Comparison of ENCODE assay signal across 31 cellular contexts in genomic region chr3:48979451-48979850, GRCh38.
"Had no signal": no experiment of that assay in that cellular context is flagged by ENCODE, and none has a peak within 500 bp of the region (broad histone marks: within the 10 kb centered on the region; RNA-seq: fewer than 3 reads in every experiment).

No MANE protein-coding gene starts in this region.

- H3K4me3 Mint-ChIP-seq: activated CD4-positive, alpha-beta T cell treated with anti-CD3 and anti-CD28 coated beads for 36 hours; activated CD8-positive, alpha-beta T cell treated with anti-CD3 and anti-CD28 coated beads for 36 hours; activated naive CD4-positive, alpha-beta T cell treated with anti-CD3 and anti-CD28 coated beads, Interleukin-2, amount 10 ng/mL, durations not matched to agents 7 days and 5 days; activated naive CD8-positive, alpha-beta T cell treated with anti-CD3 and anti-CD28 coated beads, Interleukin-2, amount 10 ng/mL, durations not matched to agents 7 days and 5 days; activated T-helper 1 cell treated with anti-CD3 and anti-CD28 coated beads, Interleukin-12 subunit alpha, Interleukin-12 subunit beta, Interleukin-2, Interleukin-4 antibody, amounts not matched to agents 30 ng/mL and 10 ng/mL and 1 ng/mL, durations not matched to agents 14 hours and 24 hours and 36 hours; brain; central memory CD8-positive, alpha-beta T cell; dendritic cell treated with granulocyte-macrophage colony-stimulating factor and Interleukin-4, amounts not matched to agents 40 ng/mL and 50 ng/mL, for 4 days; endodermal cell; T-cell; T-helper 1 cell treated with Interleukin-12 subunit alpha and Interleukin-12 subunit beta and Interleukin-4 antibody, amounts not matched to agents 30 μg/mL and 1 μg/mL, for 36 hours; T-helper 2 cell treated with Interferon-gamma antibody and Interleukin-4, amounts not matched to agents 5 μg/mL and 100 μg/mL, for 36 hours had no signal

- H3K9me3 Mint-ChIP-seq: activated CD8-positive, alpha-beta T cell treated with anti-CD3 and anti-CD28 coated beads for 36 hours; activated naive CD4-positive, alpha-beta T cell treated with anti-CD3 and anti-CD28 coated beads, Interleukin-2, amount 10 ng/mL, durations not matched to agents 7 days and 5 days; activated naive CD4-positive, alpha-beta T cell treated with anti-CD3 and anti-CD28 coated beads, Interleukin-2, amount 50 U/mL, for 72 hours; activated naive CD8-positive, alpha-beta T cell treated with anti-CD3 and anti-CD28 coated beads, Interleukin-2, amount 10 ng/mL, durations not matched to agents 7 days and 5 days; activated T-helper 1 cell treated with anti-CD3 and anti-CD28 coated beads, Interleukin-12 subunit alpha, Interleukin-12 subunit beta, Interleukin-2, Interleukin-4 antibody, amounts not matched to agents 30 ng/mL and 10 ng/mL and 1 ng/mL, durations not matched to agents 14 hours and 24 hours and 36 hours; activated T-helper 2 cell treated with anti-CD3 and anti-CD28 coated beads, Interferon-gamma antibody, Interleukin-2, Interleukin-4, amounts not matched to agents 10 μg/mL and 5 μg/mL and 100 μg/mL, durations not matched to agents 14 hours and 24 hours and 36 hours; brain; central memory CD8-positive, alpha-beta T cell; dendritic cell treated with granulocyte-macrophage colony-stimulating factor and Interleukin-4, amounts not matched to agents 40 ng/mL and 50 ng/mL, for 4 days; endodermal cell; T-cell; T-helper 1 cell treated with Interleukin-12 subunit alpha and Interleukin-12 subunit beta and Interleukin-4 antibody, amounts not matched to agents 30 μg/mL and 1 μg/mL, for 36 hours; T-helper 2 cell treated with Interferon-gamma antibody and Interleukin-4, amounts not matched to agents 5 μg/mL and 100 μg/mL, for 36 hours had no signal

- H3K27me3 Mint-ChIP-seq: activated CD4-positive, alpha-beta T cell treated with anti-CD3 and anti-CD28 coated beads for 36 hours; activated CD8-positive, alpha-beta T cell treated with anti-CD3 and anti-CD28 coated beads for 36 hours; activated naive CD4-positive, alpha-beta T cell treated with anti-CD3 and anti-CD28 coated beads, Interleukin-2, amount 10 ng/mL, durations not matched to agents 7 days and 5 days; activated naive CD8-positive, alpha-beta T cell treated with anti-CD3 and anti-CD28 coated beads, Interleukin-2, amount 10 ng/mL, durations not matched to agents 7 days and 5 days; central memory CD8-positive, alpha-beta T cell; dendritic cell treated with granulocyte-macrophage colony-stimulating factor and Interleukin-4, amounts not matched to agents 40 ng/mL and 50 ng/mL, for 4 days; T-cell had no signal

- H3K27ac Mint-ChIP-seq: activated CD4-positive, alpha-beta T cell treated with anti-CD3 and anti-CD28 coated beads for 36 hours; activated CD8-positive, alpha-beta T cell treated with anti-CD3 and anti-CD28 coated beads for 36 hours; activated naive CD4-positive, alpha-beta T cell treated with anti-CD3 and anti-CD28 coated beads, Interleukin-2, amount 10 ng/mL, durations not matched to agents 7 days and 5 days; activated naive CD8-positive, alpha-beta T cell treated with anti-CD3 and anti-CD28 coated beads, Interleukin-2, amount 10 ng/mL, durations not matched to agents 7 days and 5 days; activated T-helper 1 cell treated with anti-CD3 and anti-CD28 coated beads, Interleukin-12 subunit alpha, Interleukin-12 subunit beta, Interleukin-2, Interleukin-4 antibody, amounts not matched to agents 30 ng/mL and 10 ng/mL and 1 ng/mL, durations not matched to agents 14 hours and 24 hours and 36 hours; activated T-helper 2 cell treated with anti-CD3 and anti-CD28 coated beads, Interferon-gamma antibody, Interleukin-2, Interleukin-4, amounts not matched to agents 10 μg/mL and 5 μg/mL and 100 μg/mL, durations not matched to agents 14 hours and 24 hours and 36 hours; brain; dendritic cell treated with granulocyte-macrophage colony-stimulating factor and Interleukin-4, amounts not matched to agents 40 ng/mL and 50 ng/mL, for 4 days; endodermal cell; T-helper 1 cell treated with Interleukin-12 subunit alpha and Interleukin-12 subunit beta and Interleukin-4 antibody, amounts not matched to agents 30 μg/mL and 1 μg/mL, for 36 hours had no signal

- H3K27ac ChIP-seq: ascending aorta, coronary artery, WERI-Rb-1 had no signal

- DNase-seq: activated CD4-positive, alpha-beta T cell treated with anti-CD3 and anti-CD28 coated beads for 36 hours; activated CD4-positive, alpha-beta T cell treated with anti-CD3 and anti-CD28 coated beads, Interleukin-2, amount 50 U/mL, for 1 hour; activated CD4-positive, alpha-beta T cell treated with anti-CD3 and anti-CD28 coated beads, Interleukin-2, amount 50 U/mL, for 48 hours; activated CD4-positive, CD25-positive, alpha-beta regulatory T cell; activated CD4-positive, CD25-positive, alpha-beta regulatory T cell treated with anti-CD3 and anti-CD28 coated beads, Interleukin-2, amount 50 U/mL, for 72 hours; activated CD8-positive, alpha-beta memory T cell treated with anti-CD3 and anti-CD28 coated beads for 24 hours; activated CD8-positive, alpha-beta T cell treated with anti-CD3 and anti-CD28 coated beads for 36 hours; activated effector memory CD4-positive, alpha-beta T cell treated with anti-CD3 and anti-CD28 coated beads, Interleukin-2, amount 50 U/mL, for 16 hours; activated naive CD4-positive, alpha-beta T cell; activated naive CD4-positive, alpha-beta T cell treated with anti-CD3 and anti-CD28 coated beads, Interleukin-2, amount 10 ng/mL, durations not matched to agents 7 days and 5 days; activated naive CD8-positive, alpha-beta T cell treated with anti-CD3 and anti-CD28 coated beads, Interleukin-2, amount 10 ng/mL, durations not matched to agents 7 days and 5 days; dorsolateral prefrontal cortex; effector memory CD4-positive, alpha-beta T cell; endodermal cell; foreskin fibroblast; head of caudate nucleus; SW 1271; T-cell; T1000; WERI-Rb-1 had no signal

- H3K4me1 ChIP-seq: ascending aorta had no signal

- H3K27me3 ChIP-seq: ascending aorta, dorsolateral prefrontal cortex had no signal

- H3K4me1 Mint-ChIP-seq: activated CD4-positive, alpha-beta T cell treated with anti-CD3 and anti-CD28 coated beads for 36 hours; brain; central memory CD8-positive, alpha-beta T cell; endodermal cell; T-cell had no signal

- H3K4me3 ChIP-seq: ascending aorta, coronary artery, dorsolateral prefrontal cortex had no signal

- H3K9me3 ChIP-seq: ascending aorta had no signal

- ATAC-seq: activated CD4-positive, alpha-beta T cell treated with anti-CD3 and anti-CD28 coated beads for 36 hours; activated CD8-positive, alpha-beta T cell treated with anti-CD3 and anti-CD28 coated beads for 36 hours; activated naive CD4-positive, alpha-beta T cell treated with anti-CD3 and anti-CD28 coated beads, Interleukin-2, amount 50 U/mL, for 72 hours; esophagus mucosa; T-cell had no signal
